In the genomic region with DNA sequence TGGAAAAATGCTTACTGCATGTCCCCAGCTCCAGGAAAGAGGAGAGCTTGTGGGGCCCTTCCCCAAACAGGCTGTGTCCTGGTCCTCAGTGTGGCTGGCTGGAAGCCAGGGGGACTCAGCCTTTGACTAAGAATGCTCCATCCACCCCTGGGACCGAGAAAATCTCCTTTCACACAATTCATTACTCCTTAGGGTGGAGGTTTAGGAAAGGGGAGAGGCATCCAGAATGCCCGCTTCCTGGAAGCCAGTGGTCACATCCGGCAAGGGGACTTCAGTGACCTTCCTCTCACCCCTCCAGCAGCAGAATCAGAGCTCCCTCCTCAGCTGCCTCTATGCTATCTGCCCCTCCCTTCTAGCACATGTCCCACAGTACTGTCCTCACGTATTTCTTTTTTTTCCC, we compare ENCODE assay signal across 9 cellular contexts. TPM values are rescaled to one million over a fixed set of nuclear protein-coding genes. Genes with fewer than 3 reads are reported as not detected.
DNase-seq lines count a peak whose midpoint lies in the region; ATAC-seq, FAIRE-seq and TF ChIP-seq lines count a peak whose summit lies in the region.
"Had no signal": no experiment of that assay in that cellular context is flagged by ENCODE, and none has a peak within 500 bp of the region (broad histone marks: within the 10 kb centered on the region; RNA-seq: fewer than 3 reads in every experiment).

No MANE protein-coding gene starts in this region.

- no peak for ATAC-seq in HepG2
- ATAC-seq in GM21367 (IDR thresholded peaks at IDR 0.05; ENCODE audit: unreplicated experiment): no peak

- POLR2A ChIA-PET in HepG2 (lab: Yijun Ruan, JAX): no interaction called here

- TF ChIP-seq RAD21 in HepG2 (CRISPR knock-in tag; IDR thresholded peaks at IDR 0.05): no peak

- no peaks in the 10 kb centered on the region for H4K20me1 ChIP-seq in HepG2 (ENCODE audit: insufficient read depth, low read length)

- DNase-seq in SJCRH30 (peak; percentile 55 to 65), HepG2 (ENCODE audit: low spot score) (no peak), MV-4-11 (lab: John Stamatoyannopoulos, UW) (no peak), NCI-H446 (lab: John Stamatoyannopoulos, UW) (no peak)
- DNase-seq: DMS79 treated with DMSO at 0.1 percent for 48 hours; stimulated activated CD4-positive, alpha-beta T cell treated with anti-CD3 and anti-CD28 coated beads, Interleukin-1b, Interleukin-23, amount 100 ng/mL, for 48 hours had no signal

- H3K79me2 ChIP-seq in HepG2 (ENCODE audit: insufficient read depth, low read length): no peaks in the 10 kb centered on the region

- no peaks in the 10 kb centered on the region for H3K27me3 ChIP-seq in SJCRH30
- no peaks in the 10 kb centered on the region for H3K27me3 ChIP-seq in HepG2 (ENCODE audit: control insufficient read depth in 1 of 2, insufficient read depth in 2 of 2, low read length in 2 of 2)
- H3K27me3 ChIP-seq in stomach smooth muscle (ENCODE audit: control insufficient read depth in 1 of 2, insufficient read depth in 2 of 2, low read length in 2 of 2): no peaks in the 10 kb centered on the region

- H3K9me3 ChIP-seq in SJCRH30 (replicated peaks): no peaks in the 10 kb centered on the region
- no peaks in the 10 kb centered on the region for H3K9me3 ChIP-seq in HepG2 (ENCODE audit: low read length)
- H3K9me3 ChIP-seq in stomach smooth muscle (ENCODE audit: control insufficient read depth in 2 of 2, low read length in 2 of 2): no peaks in the 10 kb centered on the region

- FAIRE-seq in HepG2 (lab: Jason Lieb, UNC): no peak

- TF ChIP-seq EP300 in HepG2 (IDR thresholded peaks at IDR 0.05; ENCODE audit: low read depth in 2 of 2, low read length in 2 of 2) (no peak), HepG2 (CRISPR knock-in tag; IDR thresholded peaks at IDR 0.05; ENCODE audit: borderline replicate concordance) (no peak)

- in situ Hi-C loops in HepG2 (cut with HindIII; ENCODE audit: extremely low pct_ligation_motif_present, low pct_unique_long_range_greater_than_20kb): no loop called here

- H2AFZ ChIP-seq in HepG2 (ENCODE audit: low read length): no peak overlapping the region

- BruUV-seq in HepG2 (replicated peaks; lab: Mats Ljungman, UMichigan): no TSS peak

- TF ChIP-seq CTCF in HepG2 (CRISPR knock-in tag; IDR thresholded peaks at IDR 0.05): no peak

- H3K4me3 ChIP-seq in SJCRH30 (no peak overlapping the region), HepG2 (replicated peaks in 1 of 3; ENCODE audit: insufficient read depth in 1 of 3, low read depth in 2 of 3, low read length in 3 of 3) (no peak overlapping the region), stomach smooth muscle (ENCODE audit: low read length in 2 of 2) (no peak overlapping the region)

- intact Hi-C loops in HepG2 (cut with micrococcal nuclease; ENCODE audit: unreplicated experiment): no loop called here

- H3K27ac ChIP-seq in SJCRH30 (peak overlapping the region; percentile 23; the same call in 1 of the 2 replicates), cingulate gyrus (ENCODE audit: low read depth, low read length) (peak overlapping the region; percentile 57), HepG2 (ENCODE audit: extremely low read length, insufficient read depth, low read length) (no peak overlapping the region), stomach smooth muscle (ENCODE audit: low read length) (peak overlapping the region; percentile 31)

- 89% methylated on average over 3 of the region's 4 CpGs for WGBS in HepG2 (ENCODE audit: low lambda C conversion rate)

- H3K36me3 ChIP-seq in SJCRH30 (0 out of 2 replicates have a peak, but pooled peaks cover 2% of the 10 kb centered on the region), HepG2 (replicated peaks in 1 of 2; ENCODE audit: control insufficient read depth in 1 of 2, insufficient read depth in 2 of 2, low read length in 2 of 2) (peaks cover 27 to 55% of the 10 kb centered on the region in 2 experiments), stomach smooth muscle (ENCODE audit: control insufficient read depth in 2 of 2, insufficient read depth in 2 of 2, low read length in 2 of 2) (peaks cover 12 to 26% of the 10 kb centered on the region in 2 donors)

- H3K4me2 ChIP-seq in HepG2 (ENCODE audit: low read depth, low read length): no peak overlapping the region

- TF ChIP-seq POLR2A in HepG2 (IDR thresholded peaks at IDR 0.05; ENCODE audit: insufficient read depth in 1 of 2, low read depth in 2 of 2, low read length in 2 of 2): no peak

- H3K4me1 ChIP-seq in SJCRH30 (peaks cover 14% of the 10 kb centered on the region), HepG2 (ENCODE audit: insufficient read depth, low read length) (0 out of 2 replicates have a peak, but pooled peaks cover 8% of the 10 kb centered on the region), stomach smooth muscle (ENCODE audit: control insufficient read depth, insufficient read depth, low read length) (peaks cover 31% of the 10 kb centered on the region)

- CTCF ChIA-PET in HepG2 (lab: Yijun Ruan, JAX; ENCODE audit: low intra/inter-chr PET ratio, low total read pairs): no interaction called here

- H3K9ac ChIP-seq in HepG2 (ENCODE audit: insufficient read depth, low read depth, low read length) (no peak overlapping the region), stomach smooth muscle (ENCODE audit: low read length in 2 of 2) (no peak overlapping the region)

TF ChIP-seq in HepG2, 621 proteins besides CTCF, POLR2A, EP300 and RAD21:
- TF ChIP-seq RBM22 (optimal IDR thresholded peaks at IDR 0.05; ENCODE audit: low read length): peak; percentile 72
- TF ChIP-seq ZNF230 (CRISPR knock-in tag; IDR thresholded peaks at IDR 0.05): no peak

RNA-seq across cellular contexts. Expression of gene ATG16L2, which starts 21.9 kb away (rescaled TPM):
- 2.9 and 6.8 TPM in 2 replicates for total RNA-seq in SJCRH30 (2014; rRNA removed; shearing (Covaris generic))
- 0.79 and 6.2 TPM in 2 replicates for total RNA-seq in HepG2 (2016; rRNA removed; fragmentation: Illumina TruSeq; extraction: Trizol)
- 0.71 and 1.1 TPM in 2 replicates for total RNA-seq in HepG2 (2016; cell fraction: cytosol; rRNA removed; fragmentation: Illumina TruSeq; extraction: Trizol; ENCODE audit: low read depth)
- 0.88 and 6.5 TPM in 2 replicates for total RNA-seq in HepG2 (2016; cell fraction: insoluble cytoplasmic fraction; rRNA removed; fragmentation: Illumina TruSeq; extraction: Trizol)
- 0.93 and 2.4 TPM in 2 replicates for total RNA-seq in HepG2 (2016; cell fraction: membrane; rRNA removed; fragmentation: Illumina TruSeq; extraction: Trizol)
- total RNA-seq in HepG2 (2016; cell fraction: nucleus; rRNA removed; fragmentation: Illumina TruSeq; extraction: Trizol): 11.6 and 12.0 TPM in 2 replicates
- 14.8 and 19.3 TPM in 2 replicates for polyA plus RNA-seq in HepG2 (2011; rRNA removed)
- 2.1 and 3.0 TPM in 2 replicates for polyA plus RNA-seq in HepG2 (2011; cell fraction: cytosol; rRNA removed)
- polyA plus RNA-seq in HepG2 (2011; cell fraction: nucleus; rRNA removed): 251 and 263 TPM in 2 replicates
- polyA plus RNA-seq in HepG2 (2012): 8.2 and 9.1 TPM in 2 replicates
- polyA plus RNA-seq in HepG2 (2016; cell fraction: cytosol; fragmentation: Illumina TruSeq; extraction: Trizol; ENCODE audit: low read depth): 0.28 and 0.58 TPM in 2 replicates
- polyA plus RNA-seq in HepG2 (2016; cell fraction: insoluble cytoplasmic fraction; fragmentation: Illumina TruSeq; extraction: Trizol; ENCODE audit: low read depth): 0.75 and 1.2 TPM in 2 replicates
- polyA plus RNA-seq in HepG2 (2016; cell fraction: membrane; fragmentation: Illumina TruSeq; extraction: Trizol; ENCODE audit: low read depth): 0.56 and 0.72 TPM in 2 replicates
- 31.9 and 32.0 TPM in 2 replicates for polyA plus RNA-seq in HepG2 (2016; cell fraction: nucleus; fragmentation: Illumina TruSeq; extraction: Trizol; ENCODE audit: insufficient read depth, low read depth)
- polyA minus RNA-seq in HepG2 (2011; rRNA and poly(A)+ RNA removed; ENCODE audit: low replicate concordance): 9.4 and 19.0 TPM in 2 replicates
- 0.69 and 0.97 TPM in 2 replicates for polyA minus RNA-seq in HepG2 (2011; cell fraction: cytosol; rRNA and poly(A)+ RNA removed)
- polyA minus RNA-seq in HepG2 (2011; cell fraction: nucleus; rRNA and poly(A)+ RNA removed): 25.1 and 27.8 TPM in 2 replicates

RNA-seq across cellular contexts. Expression of gene STARD10, which starts 42.3 kb away (rescaled TPM):
- total RNA-seq in SJCRH30 (2014; rRNA removed; shearing (Covaris generic)): 6.0 and 10.3 TPM in 2 replicates
- 248 and 341 TPM in 2 replicates for total RNA-seq in HepG2 (2016; rRNA removed; fragmentation: Illumina TruSeq; extraction: Trizol)
- total RNA-seq in HepG2 (2016; cell fraction: cytosol; rRNA removed; fragmentation: Illumina TruSeq; extraction: Trizol; ENCODE audit: low read depth): 1,658 and 1,675 TPM in 2 replicates
- total RNA-seq in HepG2 (2016; cell fraction: insoluble cytoplasmic fraction; rRNA removed; fragmentation: Illumina TruSeq; extraction: Trizol): 231 and 367 TPM in 2 replicates
- 1,130 and 1,245 TPM in 2 replicates for total RNA-seq in HepG2 (2016; cell fraction: membrane; rRNA removed; fragmentation: Illumina TruSeq; extraction: Trizol)
- total RNA-seq in HepG2 (2016; cell fraction: nucleus; rRNA removed; fragmentation: Illumina TruSeq; extraction: Trizol): 138 and 147 TPM in 2 replicates
- 260 and 311 TPM in 2 replicates for polyA plus RNA-seq in HepG2 (2011; rRNA removed)
- polyA plus RNA-seq in HepG2 (2011; cell fraction: cytosol; rRNA removed): 248 and 317 TPM in 2 replicates
- polyA plus RNA-seq in HepG2 (2011; cell fraction: nucleus; rRNA removed): 146 and 149 TPM in 2 replicates
- 146 and 179 TPM in 2 replicates for polyA plus RNA-seq in HepG2 (2012)
- 2,121 and 2,355 TPM in 2 replicates for polyA plus RNA-seq in HepG2 (2016; cell fraction: cytosol; fragmentation: Illumina TruSeq; extraction: Trizol; ENCODE audit: low read depth)
- polyA plus RNA-seq in HepG2 (2016; cell fraction: insoluble cytoplasmic fraction; fragmentation: Illumina TruSeq; extraction: Trizol; ENCODE audit: low read depth): 324 and 400 TPM in 2 replicates
- polyA plus RNA-seq in HepG2 (2016; cell fraction: membrane; fragmentation: Illumina TruSeq; extraction: Trizol; ENCODE audit: low read depth): 1,491 and 1,549 TPM in 2 replicates
- polyA plus RNA-seq in HepG2 (2016; cell fraction: nucleus; fragmentation: Illumina TruSeq; extraction: Trizol; ENCODE audit: insufficient read depth, low read depth): 357 and 378 TPM in 2 replicates
- 15.4 and 222 TPM in 2 replicates for polyA minus RNA-seq in HepG2 (2011; rRNA and poly(A)+ RNA removed; ENCODE audit: low replicate concordance)
- polyA minus RNA-seq in HepG2 (2011; cell fraction: cytosol; rRNA and poly(A)+ RNA removed): 77.0 and 88.8 TPM in 2 replicates
- 41.4 and 44.8 TPM in 2 replicates for polyA minus RNA-seq in HepG2 (2011; cell fraction: nucleus; rRNA and poly(A)+ RNA removed)

Comparison
In these comparisons a context has a peak if more than half of its experiments do, and no peak if none do; other contexts are left out.
1. DNase-seq: peak in SJCRH30 (2 of 2); none in HepG2 (single experiment), MV-4-11 (single experiment) and NCI-H446 (0 of 2).
2. RNA of gene STARD10, which starts 42.3 kb away (total RNA-seq): 138 to 1,675 TPM in HepG2; 6.0 to 10.3 TPM in SJCRH30; every median in the first group is over 10 times any median in the second.